In the genomic region with DNA sequence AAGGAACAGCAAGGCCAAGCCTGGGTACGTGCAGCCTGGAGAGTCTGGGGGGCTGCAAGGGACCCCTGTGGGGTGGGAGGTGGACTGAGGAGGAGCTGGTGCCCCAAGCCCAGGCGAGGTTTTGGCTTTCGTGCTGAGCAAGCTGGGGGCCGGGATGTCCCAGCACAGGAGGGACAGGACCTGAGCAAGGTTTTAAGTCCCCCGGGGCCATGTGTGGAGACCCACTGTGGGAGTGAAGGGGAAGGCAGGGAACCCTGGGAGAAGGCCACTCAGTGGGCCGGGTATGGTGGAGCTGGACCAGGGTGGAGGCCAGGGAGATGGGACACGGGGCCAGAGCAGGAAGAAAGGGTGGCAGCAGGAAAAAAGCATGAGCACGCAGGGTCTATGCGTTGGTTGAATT, we compare ENCODE assay signal across 19 cellular contexts.
DNase-seq lines count a peak whose midpoint lies in the region; ATAC-seq and TF ChIP-seq lines count a peak whose summit lies in the region.
"Had no signal": no experiment of that assay in that cellular context is flagged by ENCODE, and none has a peak within 500 bp of the region (broad histone marks: within the 10 kb centered on the region; RNA-seq: fewer than 3 reads in every experiment).

No MANE protein-coding gene starts in this region.

- no peaks in the 10 kb centered on the region for H3K36me3 ChIP-seq in RWPE2 (ENCODE audit: low read depth)
- H3K36me3 ChIP-seq: BLaER1 treated with 17β-estradiol and CSF1 and Interleukin-3, amounts not matched to agents 10 nM and 100 nM had no signal

- CTCF ChIA-PET in WTC11 (lab: Charles Lee): no interaction called here

- H3K27ac Mint-ChIP-seq in WTC11: no peak overlapping the region
- H3K27ac Mint-ChIP-seq: B cell; CD14-positive monocyte; CD4-positive, alpha-beta T cell had no signal

- no peaks in the 10 kb centered on the region for H3K4me1 Mint-ChIP-seq in WTC11
- H3K4me1 Mint-ChIP-seq: B cell; CD14-positive monocyte; CD8-positive, alpha-beta memory T cell had no signal

- no peaks in the 10 kb centered on the region for H3K27me3 ChIP-seq in RWPE2 (ENCODE audit: insufficient read depth, poor library complexity, severe bottlenecking)
- H3K27me3 ChIP-seq: BLaER1 treated with 17β-estradiol and CSF1 and Interleukin-3, amounts not matched to agents 10 nM and 100 nM had no signal

- no peak overlapping the region for H3K4me3 ChIP-seq in RWPE2 (ENCODE audit: severe bottlenecking)
- H3K4me3 ChIP-seq: BLaER1 treated with 17β-estradiol and CSF1 and Interleukin-3, amounts not matched to agents 10 nM and 100 nM had no signal

- no peaks in the 10 kb centered on the region for H3K9me3 Mint-ChIP-seq in WTC11
- H3K9me3 Mint-ChIP-seq: CD4-positive, alpha-beta T cell; CD8-positive, alpha-beta memory T cell had no signal

- no peaks in the 10 kb centered on the region for H3K36me3 Mint-ChIP-seq in WTC11
- H3K36me3 Mint-ChIP-seq: CD14-positive monocyte; CD8-positive, alpha-beta memory T cell had no signal

- peaks cover 3% of the 10 kb centered on the region for H3K4me1 ChIP-seq in RWPE2 (ENCODE audit: insufficient read depth, poor library complexity, severe bottlenecking)

- H3K9me3 ChIP-seq in RWPE2 (ENCODE audit: severe bottlenecking): no peaks in the 10 kb centered on the region
- H3K9me3 ChIP-seq: BLaER1 treated with 17β-estradiol and CSF1 and Interleukin-3, amounts not matched to agents 10 nM and 100 nM had no signal

- intact Hi-C loops in Right ventricle myocardium inferior (cut with DNase I): no loop called here
- intact Hi-C loops in left cardiac atrium (cut with DNase I): no loop called here

- no peak for ATAC-seq in Right ventricle myocardium inferior
- no peak for ATAC-seq in left cardiac atrium
- ATAC-seq in RWPE2 (ENCODE audit: low read depth): no peak
- ATAC-seq in esophagus mucosa: peak; percentile 6
- no peak for ATAC-seq in WTC11

- POLR2A ChIA-PET in WTC11 (lab: Charles Lee): no interaction called here

- no peak for TF ChIP-seq CTCF in RWPE2 (IDR thresholded peaks at IDR 0.05; ENCODE audit: poor library complexity, severe bottlenecking)
- TF ChIP-seq CTCF in WTC11 (IDR thresholded peaks at IDR 0.05): no peak

- H3K27ac ChIP-seq in RWPE2 (ENCODE audit: poor library complexity, severe bottlenecking): no peak overlapping the region
- H3K27ac ChIP-seq: 22Rv1; BLaER1 treated with 17β-estradiol and CSF1 and Interleukin-3, amounts not matched to agents 10 nM and 100 nM had no signal

- H3K4me3 Mint-ChIP-seq in WTC11: no peak overlapping the region
- H3K4me3 Mint-ChIP-seq: B cell; CD14-positive monocyte; CD4-positive, alpha-beta T cell; CD8-positive, alpha-beta memory T cell had no signal

- no peaks in the 10 kb centered on the region for H3K27me3 Mint-ChIP-seq in WTC11 (ENCODE audit: low read depth)
- H3K27me3 Mint-ChIP-seq: CD4-positive, alpha-beta T cell had no signal

- DNase-seq in Right ventricle myocardium inferior (ENCODE audit: missing footprints) (peak; percentile 40), left cardiac atrium (no peak), RWPE2 (ENCODE audit: low spot score) (peak; percentile 83), globus pallidus (ENCODE audit: low spot score) (no peak), WTC11 (ENCODE audit: low spot score) (no peak), GOT3 (lab: John Stamatoyannopoulos, UW) (no peak)
- DNase-seq: Calu3; CD4-positive, alpha-beta T cell; CD8-positive, alpha-beta memory T cell; DMS53; DMS79 treated with DMSO at 0.1 percent for 48 hours; GF-D8; H7; HCEC 1CT had no signal

TF ChIP-seq in WTC11, 78 proteins besides CTCF, POLR2A, EP300 and RAD21:
- TF ChIP-seq, protein P1, sequence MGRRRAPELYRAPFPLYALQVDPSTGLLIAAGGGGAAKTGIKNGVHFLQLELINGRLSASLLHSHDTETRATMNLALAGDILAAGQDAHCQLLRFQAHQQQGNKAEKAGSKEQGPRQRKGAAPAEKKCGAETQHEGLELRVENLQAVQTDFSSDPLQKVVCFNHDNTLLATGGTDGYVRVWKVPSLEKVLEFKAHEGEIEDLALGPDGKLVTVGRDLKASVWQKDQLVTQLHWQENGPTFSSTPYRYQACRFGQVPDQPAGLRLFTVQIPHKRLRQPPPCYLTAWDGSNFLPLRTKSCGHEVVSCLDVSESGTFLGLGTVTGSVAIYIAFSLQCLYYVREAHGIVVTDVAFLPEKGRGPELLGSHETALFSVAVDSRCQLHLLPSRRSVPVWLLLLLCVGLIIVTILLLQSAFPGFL (CRISPR knock-in tag; IDR thresholded peaks at IDR 0.05; ENCODE audit: borderline replicate concordance): no peak

Comparison
In these comparisons a context has a peak if more than half of its experiments do, and no peak if none do; other contexts are left out.
1. DNase-seq: peak in Right ventricle myocardium inferior (single experiment) and RWPE2 (single experiment); none in left cardiac atrium (single experiment), globus pallidus (single experiment), WTC11 (single experiment) and GOT3 (single experiment).